ENCODE assay signal across 26 cellular contexts in genomic region chr6:87762116-87762515, GRCh38.
"Had no signal": no experiment of that assay in that cellular context is flagged by ENCODE, and none has a peak within 500 bp of the region (broad histone marks: within the 10 kb centered on the region; RNA-seq: fewer than 3 reads in every experiment).

No MANE protein-coding gene starts in this region.

- H3K4me3 Mint-ChIP-seq: immature natural killer cell; natural killer cell treated with Interleukin-12 subunit alpha and Interleukin-12 subunit beta and Interleukin-15 and Interleukin-18, amount 100 ng/mL, for 72 hours; stimulated activated naive B cell treated with anti-CD40 and anti-IgM and Interleukin-4, amounts not matched to agents 10 μg/mL and 1 μg/mL and 100 μg/mL, for 72 hours; type B pancreatic cell had no signal

- H3K27me3 Mint-ChIP-seq: natural killer cell treated with Interleukin-12 subunit alpha and Interleukin-12 subunit beta and Interleukin-15 and Interleukin-18, amount 100 ng/mL, for 72 hours; progenitor cell of endocrine pancreas; stimulated activated naive B cell treated with anti-CD40 and anti-IgM and Interleukin-4, amounts not matched to agents 10 μg/mL and 1 μg/mL and 100 μg/mL, for 72 hours; type B pancreatic cell had no signal

- H3K36me3 Mint-ChIP-seq: immature natural killer cell; natural killer cell treated with Interleukin-12 subunit alpha and Interleukin-12 subunit beta and Interleukin-15 and Interleukin-18, amount 100 ng/mL, for 72 hours; stimulated activated naive B cell treated with anti-CD40 and anti-IgM and Interleukin-4, amounts not matched to agents 10 μg/mL and 1 μg/mL and 100 μg/mL, for 72 hours; type B pancreatic cell had no signal

- H3K4me3 ChIP-seq: heart left ventricle, left ventricle myocardium inferior, lung, mucosa of descending colon, right atrium auricular region, right lobe of liver, smooth muscle cell, stomach, thoracic aorta, tibial artery, vagina had no signal

- H3K9me3 ChIP-seq: heart left ventricle, left ventricle myocardium inferior, mucosa of descending colon, right atrium auricular region, right lobe of liver, stomach, thoracic aorta, tibial artery, vagina had no signal

- H3K27ac ChIP-seq: heart left ventricle, left ventricle myocardium inferior, parathyroid adenoma, right atrium auricular region, right lobe of liver, stomach, thoracic aorta, tibial artery, vagina had no signal

- H3K4me1 ChIP-seq: left ventricle myocardium inferior, right atrium auricular region, right lobe of liver, stomach, vagina had no signal

- ATAC-seq: heart left ventricle; left colon; mucosa of descending colon; naive thymus-derived CD4-positive, alpha-beta T cell; natural killer cell treated with Interleukin-12 subunit alpha and Interleukin-12 subunit beta and Interleukin-15 and Interleukin-18, amount 100 ng/mL, for 72 hours; right lobe of liver; stimulated activated naive B cell treated with anti-CD40 and anti-IgM and Interleukin-4, amounts not matched to agents 10 μg/mL and 1 μg/mL and 100 μg/mL, for 72 hours; stimulated activated naive CD8-positive, alpha-beta T cell treated with anti-CD3 and anti-CD28 coated beads, Interleukin-15, Interleukin-2, amounts not matched to agents 100 U/mL and 50 U/mL, for 24 hours had no signal

- H3K36me3 ChIP-seq: heart left ventricle, left ventricle myocardium inferior, right atrium auricular region, right lobe of liver, stomach, thoracic aorta, tibial artery, vagina had no signal

- H3K9me3 Mint-ChIP-seq: immature natural killer cell; natural killer cell treated with Interleukin-12 subunit alpha and Interleukin-12 subunit beta and Interleukin-15 and Interleukin-18, amount 100 ng/mL, for 72 hours had no signal

- H3K4me2 ChIP-seq: smooth muscle cell had no signal

- DNase-seq: heart left ventricle; hypothalamus; immature natural killer cell; kidney; left colon; left ventricle myocardium inferior; mesendoderm; midbrain; mucosa of descending colon; naive thymus-derived CD4-positive, alpha-beta T cell; right lobe of liver; stimulated activated CD4-positive, alpha-beta T cell treated with anti-CD3 and anti-CD28 coated beads, Interleukin-1b, Interleukin-23, amount 100 ng/mL, for 48 hours; stimulated activated CD4-positive, alpha-beta T cell treated with anti-CD3 and anti-CD28 coated beads, Interleukin-4, amount 100 ng/mL, for 1 hour; stimulated activated naive B cell treated with anti-CD40 and anti-IgM and Interleukin-4, amounts not matched to agents 10 μg/mL and 1 μg/mL and 100 μg/mL, for 72 hours; stimulated activated naive CD8-positive, alpha-beta T cell treated with anti-CD3 and anti-CD28 coated beads, Interleukin-15, Interleukin-2, amounts not matched to agents 100 U/mL and 50 U/mL, for 24 hours; stomach; tibial artery had no signal

- H3K27me3 ChIP-seq: heart left ventricle, right atrium auricular region, right lobe of liver, stomach, tibial artery, vagina had no signal

- H3K9ac ChIP-seq: parathyroid adenoma had no signal

- H3K79me2 ChIP-seq: parathyroid adenoma had no signal

- H2AFZ ChIP-seq: parathyroid adenoma had no signal

- H3K27ac Mint-ChIP-seq: immature natural killer cell; natural killer cell treated with Interleukin-12 subunit alpha and Interleukin-12 subunit beta and Interleukin-15 and Interleukin-18, amount 100 ng/mL, for 72 hours; progenitor cell of endocrine pancreas; stimulated activated naive B cell treated with anti-CD40 and anti-IgM and Interleukin-4, amounts not matched to agents 10 μg/mL and 1 μg/mL and 100 μg/mL, for 72 hours; type B pancreatic cell had no signal
